24 cellular contexts compared by ENCODE assay signal in the genomic region with DNA sequence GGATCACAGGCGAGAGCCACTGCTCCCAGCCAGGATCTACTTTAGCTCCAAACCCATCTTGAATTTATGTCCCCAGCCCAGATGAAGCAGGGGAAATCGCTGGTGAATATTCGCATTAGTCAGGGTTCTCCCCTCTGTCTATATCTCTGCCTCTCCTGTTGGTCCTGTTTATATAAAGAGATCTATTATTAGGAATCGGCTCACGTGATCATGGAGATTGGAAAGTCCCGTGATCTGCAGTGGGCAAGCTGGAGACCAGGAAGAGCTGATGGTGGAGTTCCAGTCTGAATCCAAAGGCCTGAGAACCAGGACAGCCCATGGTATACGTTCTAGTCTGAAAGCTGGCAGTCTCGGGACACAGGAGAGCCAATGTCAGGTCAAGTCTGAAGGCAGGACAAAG.
"Had no signal": no experiment of that assay in that cellular context is flagged by ENCODE, and none has a peak within 500 bp of the region (broad histone marks: within the 10 kb centered on the region; RNA-seq: fewer than 3 reads in every experiment).

No MANE protein-coding gene starts in this region.

- H3K4me3 ChIP-seq: ascending aorta, body of pancreas had no signal

- H3K27me3 ChIP-seq: ascending aorta, body of pancreas had no signal

- H3K9me3 ChIP-seq: ascending aorta, body of pancreas had no signal

- H3K27ac Mint-ChIP-seq: activated naive CD4-positive, alpha-beta T cell treated with anti-CD3 and anti-CD28 coated beads, Interleukin-2, amount 50 U/mL, for 72 hours; activated naive CD8-positive, alpha-beta T cell treated with anti-CD3 and anti-CD28 coated beads, Interleukin-2, amount 50 U/mL, for 24 hours; activated T-helper 17 cell treated with anti-CD3 and anti-CD28 coated beads, Interleukin-2, amount 50 U/mL, for 72 hours; T-helper 17 cell; WTC11 had no signal

- H3K4me3 Mint-ChIP-seq: activated naive CD8-positive, alpha-beta T cell treated with anti-CD3 and anti-CD28 coated beads, Interleukin-2, amount 50 U/mL, for 24 hours; activated T-helper 17 cell treated with anti-CD3 and anti-CD28 coated beads, Interleukin-2, amount 50 U/mL, for 72 hours; central memory CD8-positive, alpha-beta T cell; T-helper 17 cell; WTC11 had no signal

- H3K4me1 Mint-ChIP-seq: activated T-helper 17 cell treated with anti-CD3 and anti-CD28 coated beads, Interleukin-2, amount 50 U/mL, for 72 hours; central memory CD8-positive, alpha-beta T cell; T-helper 17 cell had no signal

- H3K9me3 Mint-ChIP-seq: activated naive CD4-positive, alpha-beta T cell treated with anti-CD3 and anti-CD28 coated beads, Interleukin-2, amount 50 U/mL, for 72 hours; activated naive CD8-positive, alpha-beta T cell treated with anti-CD3 and anti-CD28 coated beads, Interleukin-2, amount 50 U/mL, for 24 hours; activated T-helper 17 cell treated with anti-CD3 and anti-CD28 coated beads, Interleukin-2, amount 50 U/mL, for 72 hours; central memory CD8-positive, alpha-beta T cell had no signal

- H3K36me3 Mint-ChIP-seq: activated naive CD4-positive, alpha-beta T cell treated with anti-CD3 and anti-CD28 coated beads, Interleukin-2, amount 50 U/mL, for 72 hours had no signal

- H3K27ac ChIP-seq: ascending aorta, body of pancreas had no signal

- DNase-seq: activated CD4-positive, alpha-beta T cell treated with anti-CD3 and anti-CD28 coated beads for 48 hours; activated CD4-positive, alpha-beta T cell treated with anti-CD3 and anti-CD28 coated beads, Interleukin-2, amount 50 U/mL, for 4 hours; activated CD4-positive, CD25-positive, alpha-beta regulatory T cell treated with anti-CD3 and anti-CD28 coated beads, Interleukin-2, amount 50 U/mL, for 72 hours; activated naive CD8-positive, alpha-beta T cell treated with anti-CD3 and anti-CD28 coated beads, Interleukin-2, amount 50 U/mL, for 24 hours; activated T-cell treated with anti-CD3 and anti-CD28 coated beads for 4 hours; activated T-cell treated with anti-CD3 and anti-CD28 coated beads, Interleukin-2, amount 50 U/mL, for 48 hours; amniotic stem cell; body of pancreas; KG1; NCI-H1048; NCI-H146; NCI-H187 treated with DMSO at 0.1 percent for 48 hours; NCI-H2081 treated with DMSO at 0.1 percent for 48 hours; NCI-H446; NCI-H524; PC-3; SIG-M5; T-helper 17 cell; T-helper 9 cell had no signal

- ATAC-seq: activated naive CD4-positive, alpha-beta T cell treated with anti-CD3 and anti-CD28 coated beads, Interleukin-2, amount 50 U/mL, for 72 hours; activated naive CD8-positive, alpha-beta T cell treated with anti-CD3 and anti-CD28 coated beads, Interleukin-2, amount 50 U/mL, for 24 hours; activated T-helper 17 cell treated with anti-CD3 and anti-CD28 coated beads, Interleukin-2, amount 50 U/mL, for 72 hours; body of pancreas; PC-3; T-helper 17 cell; WTC11 had no signal
